In genomic region chr1:38436006-38436405, GRCh38 we compare ENCODE assay signal across 6 cellular contexts.
"Had no signal": no experiment of that assay in that cellular context is flagged by ENCODE, and none has a peak within 500 bp of the region (broad histone marks: within the 10 kb centered on the region; RNA-seq: fewer than 3 reads in every experiment).

No MANE protein-coding gene starts in this region.

- ATAC-seq: HepG2, K562 had no signal

- DNase-seq: IMR-90, KBM-7, KG1 had no signal

- H3K27ac ChIP-seq: HL-60 had no signal

- H3K4me3 ChIP-seq: K562 had no signal
